ENCODE assay signal across 8 cellular contexts in the genomic region with DNA sequence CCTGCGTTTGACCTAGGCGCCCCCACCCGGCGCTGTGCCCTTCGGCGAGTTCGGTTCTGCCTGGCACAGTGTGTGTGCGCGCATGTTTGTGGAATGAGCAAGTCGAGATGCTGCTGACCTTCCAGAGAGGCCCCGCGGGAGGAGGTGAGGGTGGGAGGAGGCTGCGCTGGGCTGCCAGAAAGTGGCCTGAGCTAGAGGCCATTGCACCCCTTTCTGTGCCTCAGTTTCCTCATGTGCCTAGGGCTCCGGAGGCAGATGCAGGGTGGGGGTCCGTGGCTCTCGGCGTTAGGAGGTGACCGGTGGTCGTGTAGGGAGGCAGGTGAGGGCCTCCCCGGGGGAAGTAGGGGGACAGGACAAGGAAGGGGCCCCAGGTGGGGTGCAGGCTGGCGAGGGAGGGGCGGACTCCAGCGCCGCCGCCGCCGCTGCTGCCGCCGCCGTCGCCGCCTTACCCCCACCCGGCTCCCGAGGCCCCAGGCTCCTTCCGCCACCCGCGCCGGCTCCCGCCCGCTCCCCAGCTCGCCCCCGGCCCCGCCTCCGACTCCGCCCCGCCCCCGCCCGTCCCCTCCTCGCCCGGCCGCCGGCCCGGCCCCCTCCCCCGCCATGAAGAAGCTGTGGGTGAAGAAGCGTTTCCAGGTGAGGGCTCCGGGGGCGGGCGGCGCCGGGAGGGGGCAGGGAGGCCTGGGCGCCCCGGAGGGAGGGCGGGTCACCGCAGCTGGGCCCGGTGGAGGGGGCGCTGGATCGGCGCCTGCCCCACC. TPM values are rescaled to one million over a fixed set of nuclear protein-coding genes. Genes with fewer than 3 reads are reported as not detected.
A peak's percentile ranks its signal among the peaks of the same experiment; 100 is the strongest.
DNase-seq lines count a peak whose midpoint lies in the region; ATAC-seq, FAIRE-seq and TF ChIP-seq lines count a peak whose summit lies in the region.

No MANE protein-coding gene starts in this region.

- FAIRE-seq in urothelium cell line (lab: Jason Lieb, UNC) = peak; percentile 55

- peak overlapping the region; percentile 46 to 62 for H3K4me3 ChIP-seq in foreskin fibroblast (ENCODE audit: low read depth in 1 of 2, low read length in 2 of 2)

- peak; percentile 30 for DNase-seq in NCI-H774 (lab: John Stamatoyannopoulos, UW)
- DNase-seq in activated effector memory CD4-positive, alpha-beta T cell treated with Interleukin-2 at 50 U/mL for 16 hours = peak; percentile 47
- peak; percentile 65 to 87 for DNase-seq in foreskin fibroblast
- no peak for DNase-seq in omental fat pad (ENCODE audit: low spot score)
- peak; percentile 94 for DNase-seq in urothelium cell line (ENCODE audit: low spot score)
- DNase-seq in cerebellar nuclear complex (lab: John Stamatoyannopoulos, UW) = no peak

- no peaks in the 10 kb centered on the region for H3K36me3 ChIP-seq in ES-I3 (ENCODE audit: insufficient read depth, low read length)

- H3K4me1 ChIP-seq in ES-I3 (ENCODE audit: insufficient read depth, low read length) = peaks cover 16% of the 10 kb centered on the region

- TF ChIP-seq CTCF in foreskin fibroblast (IDR thresholded peaks at IDR 0.05; ENCODE audit: low read depth, low read length) = no peak
- TF ChIP-seq CTCF in omental fat pad (IDR thresholded peaks at IDR 0.05) = no peak

- ATAC-seq in omental fat pad (ENCODE audit: low FRiP score) = peak; percentile 60
- ATAC-seq in GM19455 (IDR thresholded peaks at IDR 0.05; ENCODE audit: unreplicated experiment) = no peak

- peak overlapping the region; percentile 82 for H3K9ac ChIP-seq in ES-I3 (ENCODE audit: low read depth, low read length)

- no peaks in the 10 kb centered on the region for H3K9me3 ChIP-seq in ES-I3 (ENCODE audit: control insufficient read depth, insufficient read depth, low read length)

RNA-seq across cellular contexts. Expression of gene SPEG, which starts 7.0 kb away (rescaled TPM):
- total RNA-seq in omental fat pad = 10 to 100 TPM; 12.4 to 28.9 (median 17.7) TPM

RNA-seq across cellular contexts. Expression of gene DES, which starts 23.5 kb away (rescaled TPM):
- total RNA-seq in omental fat pad = 100 to 1,000 TPM in 3 of 4 donors, 10 to 100 TPM in 1; 39.4 to 292 (median 182) TPM

RNA-seq across cellular contexts. Expression of gene DNPEP, which starts 53.9 kb away (rescaled TPM):
- total RNA-seq in omental fat pad = 10 to 100 TPM; 58.4 to 97.4 (median 85.7) TPM

RNA-seq across cellular contexts. Expression of gene GMPPA, which starts 57.1 kb away (rescaled TPM):
- 10 to 100 TPM; 22.6 to 37.8 (median 29.4) TPM for total RNA-seq in omental fat pad

Comparison
In these comparisons a context has a peak if more than half of its experiments do, and no peak if none do; other contexts are left out.
1. DNase-seq: peak in NCI-H774 (single experiment), activated effector memory CD4-positive, alpha-beta T cell treated with Interleukin-2 at 50 U/mL for 16 hours (single experiment), foreskin fibroblast (2 of 2) and urothelium cell line (single experiment); none in omental fat pad (single experiment) and cerebellar nuclear complex (0 of 2).